15 cellular contexts compared by ENCODE assay signal in the genomic region with DNA sequence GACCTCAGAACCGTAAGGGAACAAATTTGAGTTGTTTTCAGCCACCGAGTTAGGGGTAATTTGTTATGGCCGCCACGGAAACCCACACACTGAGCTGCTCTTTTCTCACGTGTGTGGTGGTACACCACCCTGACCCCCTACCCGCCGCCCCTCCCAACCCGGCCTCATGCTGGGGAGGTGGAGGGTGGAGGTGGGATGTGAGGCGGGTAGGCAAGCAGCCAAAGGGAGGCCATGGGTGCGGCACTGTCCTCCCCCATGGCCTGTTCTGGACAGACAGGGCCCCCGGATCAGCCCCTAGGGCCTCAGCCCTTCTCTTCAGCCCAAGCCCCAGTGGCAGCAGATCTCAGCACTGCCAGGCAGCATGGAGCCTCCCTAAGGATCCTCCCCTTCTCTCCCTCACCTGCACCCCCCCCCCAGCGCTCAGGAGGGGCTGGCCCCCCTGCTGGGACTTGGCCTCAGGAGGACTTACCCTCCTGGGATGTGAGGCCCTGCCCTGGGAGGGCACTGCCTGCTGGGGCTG. TPM values are rescaled to one million over a fixed set of nuclear protein-coding genes. Genes with fewer than 3 reads are reported as not detected.
DNase-seq lines count a peak whose midpoint lies in the region; ATAC-seq lines count a peak whose summit lies in the region.
"Had no signal": no experiment of that assay in that cellular context is flagged by ENCODE, and none has a peak within 500 bp of the region (broad histone marks: within the 10 kb centered on the region; RNA-seq: fewer than 3 reads in every experiment).

No MANE protein-coding gene starts in this region.

- no peak overlapping the region for H3K4me3 ChIP-seq in H7 (ENCODE audit: insufficient read depth, low read depth, low read length)
- H3K4me3 ChIP-seq: HAP-1, sigmoid colon had no signal

- peaks cover 9 to 13% of the 10 kb centered on the region in 2 donors for H3K36me3 Mint-ChIP-seq in stimulated activated naive B cell treated with anti-CD40 and anti-IgM and Interleukin-4, amounts not matched to agents 10 μg/mL and 1 μg/mL and 100 μg/mL, for 72 hours

- no peaks in the 10 kb centered on the region for H3K27me3 Mint-ChIP-seq in stimulated activated naive B cell treated with anti-CD40 and anti-IgM and Interleukin-4, amounts not matched to agents 10 μg/mL and 1 μg/mL and 100 μg/mL, for 72 hours

- DNase-seq in H7 (peak; percentile 69), left colon (peak in 1 of 2 donors; percentile 24), RKO (ENCODE audit: low spot score) (no peak)
- DNase-seq in activated CD8-positive, alpha-beta memory T cell treated with anti-CD3 and anti-CD28 coated beads, Interleukin-2, amount 50 U/mL, for 4 hours, result peak; percentile 31
- no peak for DNase-seq in stimulated activated naive B cell treated with anti-CD40 and anti-IgM and Interleukin-4, amounts not matched to agents 10 μg/mL and 1 μg/mL and 100 μg/mL, for 72 hours
- DNase-seq: cerebellar nuclear complex; foreskin melanocyte; KBM-7; NCI-H1105 treated with DMSO at 0.1 percent for 48 hours; NCI-H226; sigmoid colon; stimulated activated CD4-positive, alpha-beta T cell treated with anti-CD3 and anti-CD28 coated beads, Interleukin-4, amount 100 ng/mL, for 1 hour had no signal

- H3K27me3 ChIP-seq in H7 (ENCODE audit: control insufficient read depth, insufficient read depth, low read length), result no peaks in the 10 kb centered on the region

- peak overlapping the region; percentile 58 to 73 for H3K4me3 Mint-ChIP-seq in stimulated activated naive B cell treated with anti-CD40 and anti-IgM and Interleukin-4, amounts not matched to agents 10 μg/mL and 1 μg/mL and 100 μg/mL, for 72 hours

- no peaks in the 10 kb centered on the region for H3K36me3 ChIP-seq in H7 (replicated peaks; ENCODE audit: control insufficient read depth, insufficient read depth, low read length)
- H3K36me3 ChIP-seq: HAP-1, sigmoid colon had no signal

- peaks cover 32 to 41% of the 10 kb centered on the region in 2 donors for H3K4me1 Mint-ChIP-seq in stimulated activated naive B cell treated with anti-CD40 and anti-IgM and Interleukin-4, amounts not matched to agents 10 μg/mL and 1 μg/mL and 100 μg/mL, for 72 hours

- H3K27ac Mint-ChIP-seq in stimulated activated naive B cell treated with anti-CD40 and anti-IgM and Interleukin-4, amounts not matched to agents 10 μg/mL and 1 μg/mL and 100 μg/mL, for 72 hours, result peak overlapping the region; percentile 95

- H3K9me3 Mint-ChIP-seq in stimulated activated naive B cell treated with anti-CD40 and anti-IgM and Interleukin-4, amounts not matched to agents 10 μg/mL and 1 μg/mL and 100 μg/mL, for 72 hours, result no peaks in the 10 kb centered on the region

- peak; percentile 3 for ATAC-seq in left colon
- no peak for ATAC-seq in stimulated activated naive B cell treated with anti-CD40 and anti-IgM and Interleukin-4, amounts not matched to agents 10 μg/mL and 1 μg/mL and 100 μg/mL, for 72 hours (replicated peaks)
- ATAC-seq in HG02870 (IDR thresholded peaks at IDR 0.05; ENCODE audit: unreplicated experiment), result no peak
- no peak for ATAC-seq in GM18870 (IDR thresholded peaks at IDR 0.05; ENCODE audit: unreplicated experiment)

- intact Hi-C loops in left colon (cut with DNase I, micrococcal nuclease), result no loop called here

RNA-seq across cellular contexts. Expression of gene PRR5, which starts 7.9 kb away (rescaled TPM):
- 7.7 and 8.4 TPM in 2 replicates for total RNA-seq in H7 (2014; rRNA removed; shearing (Covaris generic))
- total RNA-seq in left colon, result 10 to 100 TPM; 27.8 to 32.5 TPM

RNA-seq across cellular contexts. Expression of gene ARHGAP8, which starts 42.4 kb away (rescaled TPM):
- total RNA-seq in H7 (2014; rRNA removed; shearing (Covaris generic)), result 24.8 and 28.3 TPM in 2 replicates
- total RNA-seq in left colon, result 10 to 100 TPM; 35.3 to 57.3 TPM

Comparison
In these comparisons a context has a peak if more than half of its experiments do, and no peak if none do; other contexts are left out.
1. DNase-seq: peak in H7 (single experiment) and activated CD8-positive, alpha-beta memory T cell treated with anti-CD3 and anti-CD28 coated beads, Interleukin-2, amount 50 U/mL, for 4 hours (single experiment); none in stimulated activated naive B cell treated with anti-CD40 and anti-IgM and Interleukin-4, amounts not matched to agents 10 μg/mL and 1 μg/mL and 100 μg/mL, for 72 hours (single experiment) and RKO (single experiment).